Comparison of ENCODE assay signal across 8 cellular contexts in genomic region chr12:77325505-77325904, GRCh38.
DNase-seq lines count a peak whose midpoint lies in the region; ATAC-seq, FAIRE-seq and TF ChIP-seq lines count a peak whose summit lies in the region.

No MANE protein-coding gene starts in this region.

- peaks cover 0 to 39% (median 13%) of the 10 kb centered on the region in 3 donors for H3K4me1 ChIP-seq in esophagus squamous epithelium
- H3K4me1 ChIP-seq in ovary (ENCODE audit: insufficient read depth) = peaks cover 5% of the 10 kb centered on the region

- no peak for TF ChIP-seq CTCF in esophagus squamous epithelium (IDR thresholded peaks at IDR 0.05)
- no peak for TF ChIP-seq CTCF in ovary (IDR thresholded peaks at IDR 0.05)

- H3K27me3 ChIP-seq in esophagus squamous epithelium (peaks cover 0 to 21% (median 0%) of the 10 kb centered on the region in 4 donors), ovary (no peaks in the 10 kb centered on the region)

- TF ChIP-seq POLR2A in esophagus squamous epithelium (IDR thresholded peaks at IDR 0.05) = no peak
- no peak for TF ChIP-seq POLR2A in ovary (IDR thresholded peaks at IDR 0.05)

- ATAC-seq in GM21381 (IDR thresholded peaks at IDR 0.05; ENCODE audit: unreplicated experiment) = no peak
- no peak for ATAC-seq in HG03159 (IDR thresholded peaks at IDR 0.05; ENCODE audit: unreplicated experiment)

- FAIRE-seq in RCC 7860 (lab: Jason Lieb, UNC) = no peak

- intact Hi-C loops in esophagus squamous epithelium (cut with DNase I) = loop anchor here (10.0 kb wide), 1 partner anchor 261 kb away; the partner anchor contains the start of gene E2F7
- intact Hi-C loops in ovary (cut with DNase I) = loop anchor here in 1 of 4 donors (10.0 kb wide), 1 partner anchor 171 kb away; no protein-coding TSS in a partner anchor

- H3K9me3 ChIP-seq in esophagus squamous epithelium = no peaks in the 10 kb centered on the region
- H3K9me3 ChIP-seq in ovary = no peaks in the 10 kb centered on the region

- WGBS in esophagus squamous epithelium, 2 donors = 4 to 6% methylated on average over 17 to 19 of the region's 24 CpGs
- WGBS in ovary, 3 donors = 0 to 1% (median 0%) methylated on average over 24 of the region's 24 CpGs

- H3K4me3 ChIP-seq in esophagus squamous epithelium (peak overlapping the region; percentile 33 to 74 (median 58)), ovary (peak overlapping the region; percentile 66)

- H3K36me3 ChIP-seq in esophagus squamous epithelium (no peaks in the 10 kb centered on the region), ovary (no peaks in the 10 kb centered on the region)

- TF ChIP-seq EP300 in ovary (IDR thresholded peaks at IDR 0.05) = no peak

- H3K27ac ChIP-seq in esophagus squamous epithelium (peak overlapping the region in 2 of 4 donors; percentile 18 to 69), ovary (peak overlapping the region in 1 of 2 donors; percentile 83)

- DNase-seq in D341Med (ENCODE audit: low spot score) = peak; percentile 48
- DNase-seq in NCI-H69 (lab: John Stamatoyannopoulos, UW) = peak; percentile 42
- DNase-seq in esophagus squamous epithelium (lab: John Stamatoyannopoulos, UW) = no peak
- peak; percentile 30 to 59 (median 47) for DNase-seq in ovary
- no peak for DNase-seq in SIG-M5 (lab: John Stamatoyannopoulos, UW)
- no peak for DNase-seq in RCC 7860 (ENCODE audit: low spot score)

Comparison
In these comparisons a context has a peak if more than half of its experiments do, and no peak if none do; other contexts are left out.
1. DNase-seq: peak in D341Med (single experiment), NCI-H69 (single experiment) and ovary (5 of 5); none in esophagus squamous epithelium (single experiment), SIG-M5 (single experiment) and RCC 7860 (single experiment).